ENCODE assay signal across 21 cellular contexts in the genomic region with DNA sequence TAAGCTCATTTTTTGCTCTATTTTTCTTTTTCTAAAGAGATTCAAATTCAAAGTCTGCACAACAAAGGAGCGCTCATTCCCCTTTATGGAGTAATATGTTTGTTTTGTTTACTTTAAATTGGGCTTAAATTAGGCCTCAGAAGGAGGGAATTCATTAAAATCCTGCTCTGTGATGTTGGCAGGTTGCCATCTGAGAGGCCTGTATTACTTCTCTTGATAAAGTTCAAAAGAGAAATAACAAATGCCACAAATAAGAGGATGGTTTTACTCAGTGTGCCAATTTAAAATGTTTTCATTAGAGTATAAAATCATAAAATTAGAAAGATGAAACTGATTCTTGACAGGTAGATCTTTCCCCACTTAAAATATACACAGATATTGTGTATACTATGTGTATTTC. TPM values are rescaled to one million over a fixed set of nuclear protein-coding genes. Genes with fewer than 3 reads are reported as not detected.
"Had no signal": no experiment of that assay in that cellular context is flagged by ENCODE, and none has a peak within 500 bp of the region (broad histone marks: within the 10 kb centered on the region; RNA-seq: fewer than 3 reads in every experiment).

No MANE protein-coding gene starts in this region.

- H3K9me3 ChIP-seq: body of pancreas, lower lobe of right lung, tibial nerve had no signal

- DNase-seq: activated CD4-positive, alpha-beta T cell treated with anti-CD3 and anti-CD28 coated beads for 36 hours; activated CD4-positive, alpha-beta T cell treated with anti-CD3 and anti-CD28 coated beads, Interleukin-2, amount 50 U/mL, for 48 hours; activated gamma-delta T cell treated with Interleukin-2 at 50 U/mL for 16 hours; body of pancreas; foreskin keratinocyte; hypothalamus; islet precursor cell; left colon; lower lobe of right lung; midbrain; occipital lobe; posterior cingulate gyrus; retina; stimulated activated CD4-positive, alpha-beta T cell treated with anti-CD3 and anti-CD28 coated beads, Interleukin-1b, Interleukin-23, amount 100 ng/mL, for 48 hours; stimulated activated CD8-positive, alpha-beta memory T cell treated with anti-CD3 and anti-CD28 coated beads, Interleukin-4, amount 100 ng/mL, for 48 hours; stimulated activated naive CD4-positive, alpha-beta T cell; substantia nigra had no signal

- ATAC-seq: activated CD4-positive, alpha-beta T cell treated with anti-CD3 and anti-CD28 coated beads for 36 hours; activated naive CD4-positive, alpha-beta T cell treated with anti-CD3 and anti-CD28 coated beads, Interleukin-2, amount 50 U/mL, for 72 hours; body of pancreas; foreskin keratinocyte; left colon; lower lobe of right lung had no signal

- H3K36me3 ChIP-seq: lower lobe of right lung, tibial nerve had no signal

- H3K27ac ChIP-seq: body of pancreas, epithelial cell of prostate, foreskin keratinocyte, lower lobe of right lung, tibial nerve had no signal

- H3K4me3 ChIP-seq: body of pancreas, lower lobe of right lung, tibial nerve had no signal

- H3K27me3 ChIP-seq: body of pancreas, tibial nerve had no signal

RNA-seq across cellular contexts. Expression of a gene that starts 54.5 kb away (rescaled TPM):
- total RNA-seq: dermis microvascular lymphatic vessel endothelial cell had no signal
